Comparison of ENCODE assay signal across 16 cellular contexts in genomic region chr4:104500452-104500851, GRCh38. TPM values are rescaled to one million over a fixed set of nuclear protein-coding genes. Genes with fewer than 3 reads are reported as not detected.
DNase-seq lines count a peak whose midpoint lies in the region; ATAC-seq, FAIRE-seq and TF ChIP-seq lines count a peak whose summit lies in the region.
"Had no signal": no experiment of that assay in that cellular context is flagged by ENCODE, and none has a peak within 500 bp of the region (broad histone marks: within the 10 kb centered on the region; RNA-seq: fewer than 3 reads in every experiment).

No MANE protein-coding gene starts in this region.

- SMC1A ChIA-PET in GM12878 (lab: Charles Lee; ENCODE audit: uncharacterized antibody, unreplicated experiment) = interaction anchor here (0.9 to 6.6 kb wide), 7 partner anchors 10 to 106 kb away, joined by 3 to 47 read pairs (median 4); no protein-coding TSS in a partner anchor

- no peak overlapping the region for H3K4me2 ChIP-seq in GM12878 (ENCODE audit: control insufficient read depth, insufficient read depth)
- H3K4me2 ChIP-seq: smooth muscle cell had no signal

- peaks cover 1% of the 10 kb centered on the region; the same call in 1 of the 2 replicates for H3K79me2 ChIP-seq in GM12878 (ENCODE audit: control insufficient read depth, insufficient read depth, low read length)

- DNase-seq in GM12878 (ENCODE audit: low read depth, low spot score) (no peak), lower lobe of right lung (peak; percentile 37), cerebellar cortex (ENCODE audit: low spot score) (no peak), DMS79 treated with DMSO at 0.1 percent for 48 hours (lab: John Stamatoyannopoulos, UW) (no peak)
- no peak for DNase-seq in stimulated activated CD4-positive, alpha-beta T cell treated with anti-CD3 and anti-CD28 coated beads, Interleukin-2, amount 100 ng/mL, for 48 hours
- DNase-seq: activated CD8-positive, alpha-beta memory T cell treated with anti-CD3 and anti-CD28 coated beads, Interleukin-2, amount 50 U/mL, for 4 hours; NCI-H1105 treated with DMSO at 0.1 percent for 48 hours; NCI-H2171; T-helper 2 cell had no signal

- POLR2A ChIA-PET in GM12878 (lab: Charles Lee) = no interaction called here

- peak overlapping the region; percentile 42; the same call in 1 of the 2 replicates for H2AFZ ChIP-seq in GM12878 (ENCODE audit: control insufficient read depth, low read depth, low read length)

- no peak for TF ChIP-seq POLR2A in GM12878 (IDR thresholded peaks at IDR 0.05; ENCODE audit: low read depth, low read length)

- 59% methylated on average over 5 of the region's 5 CpGs for WGBS in GM12878 (ENCODE audit: insufficient coverage, insufficient replicate concordance, low lambda C conversion rate, missing lambda C conversion rate)

- H4K20me1 ChIP-seq in GM12878 (ENCODE audit: control insufficient read depth, insufficient read depth) = no peaks in the 10 kb centered on the region

- TF ChIP-seq CTCF in GM12878 (IDR thresholded peaks at IDR 0.05 in 2 of 3, conservative IDR thresholded peaks at IDR 0.05 in 1 of 3; ENCODE audit: control insufficient read depth in 2 of 3, extremely low read depth in 1 of 3, insufficient read depth in 1 of 3, low read depth in 3 of 3, low read length in 3 of 3) (no peak), lower lobe of right lung (IDR thresholded peaks at IDR 0.05) (no peak)

- H3K9ac ChIP-seq in GM12878 (ENCODE audit: control insufficient read depth, insufficient read depth, low read length) (no peak overlapping the region), subcutaneous abdominal adipose tissue (ENCODE audit: low read length in 5 of 5) (no peak overlapping the region)

- no TSS peak for BruUV-seq in GM12878 (replicated peaks; lab: Mats Ljungman, UMichigan)

- no peaks in the 10 kb centered on the region for H3K4me1 ChIP-seq in GM12878 (ENCODE audit: control insufficient read depth, insufficient read depth, low read length)
- peaks cover 3% of the 10 kb centered on the region for H3K4me1 ChIP-seq in lower lobe of right lung
- H3K4me1 ChIP-seq in subcutaneous abdominal adipose tissue (ENCODE audit: control insufficient read depth in 5 of 5, insufficient read depth in 5 of 5, low read length in 5 of 5) = peaks cover 0 to 22% (median 2%) of the 10 kb centered on the region in 5 donors
- H3K4me1 ChIP-seq: upper lobe of left lung had no signal

- H3K36me3 ChIP-seq in GM12878 (ENCODE audit: control insufficient read depth in 2 of 2, insufficient read depth in 2 of 2, low read length in 1 of 2) (no peaks in the 10 kb centered on the region), lower lobe of right lung (no peaks in the 10 kb centered on the region), subcutaneous abdominal adipose tissue (ENCODE audit: control insufficient read depth in 5 of 5, insufficient read depth in 5 of 5, low read length in 5 of 5) (no peaks in the 10 kb centered on the region)
- H3K36me3 ChIP-seq: upper lobe of left lung had no signal

- no peak for TF ChIP-seq RAD21 in GM12878 (IDR thresholded peaks at IDR 0.05; ENCODE audit: insufficient read depth, low read depth, low read length)

- no peak overlapping the region for H3K4me3 ChIP-seq in GM12878
- H3K4me3 ChIP-seq in lower lobe of right lung = no peak overlapping the region
- H3K4me3 ChIP-seq in subcutaneous abdominal adipose tissue (ENCODE audit: low read depth in 1 of 5, low read length in 5 of 5) = no peak overlapping the region
- H3K4me3 ChIP-seq: smooth muscle cell, upper lobe of left lung had no signal

- in situ Hi-C loops in GM12878 (cut with MboI) = no loop called here

- ATAC-seq in HG02870 (IDR thresholded peaks at IDR 0.05; ENCODE audit: unreplicated experiment) = peak; percentile 71
- ATAC-seq in GM12878 = peak; percentile 27; the same call in 1 of the 3 replicates
- peak; percentile 59 to 74 for ATAC-seq in lower lobe of right lung
- no peak for ATAC-seq in GM19023 (IDR thresholded peaks at IDR 0.05; ENCODE audit: unreplicated experiment)
- ATAC-seq: activated CD4-positive, CD25-positive, alpha-beta regulatory T cell treated with anti-CD3 and anti-CD28 coated beads, Interleukin-2, amount 50 U/mL, for 24 hours had no signal

- H3K9me3 ChIP-seq in GM12878 (replicated peaks; ENCODE audit: control insufficient read depth, insufficient read depth, low read length) = no peaks in the 10 kb centered on the region
- no peaks in the 10 kb centered on the region for H3K9me3 ChIP-seq in lower lobe of right lung
- H3K9me3 ChIP-seq in subcutaneous abdominal adipose tissue (ENCODE audit: control insufficient read depth in 5 of 5, low read length in 5 of 5) = no peaks in the 10 kb centered on the region
- H3K9me3 ChIP-seq: upper lobe of left lung had no signal

- TF ChIP-seq EP300 in GM12878 (IDR thresholded peaks at IDR 0.05; ENCODE audit: borderline replicate concordance in 1 of 2, control insufficient read depth in 1 of 2, low read depth in 2 of 2, low read length in 2 of 2) = no peak

- peak; percentile 80 for FAIRE-seq in GM12878 (lab: Jason Lieb, UNC)

- CTCF ChIA-PET in GM12878 (lab: Yijun Ruan, JAX) = interaction anchor here (0.7 to 1.7 kb wide), 3 partner anchors 10 to 31 kb away, joined by 3 to 4 read pairs (median 4); no protein-coding TSS in a partner anchor

- RAD21 ChIA-PET in GM12878 (lab: Charles Lee; ENCODE audit: unreplicated experiment) = interaction anchor here (0.9 to 1.7 kb wide), 2 partner anchors 9 to 12 kb away, joined by 3 read pairs; no protein-coding TSS in a partner anchor

- intact Hi-C loops in GM12878 (cut with micrococcal nuclease; ENCODE audit: unreplicated experiment) (no loop called here), lower lobe of right lung (cut with DNase I) (no loop called here)

- no peak overlapping the region for H3K27ac ChIP-seq in GM12878 (ENCODE audit: control insufficient read depth, insufficient read depth)
- H3K27ac ChIP-seq in lower lobe of right lung = no peak overlapping the region
- peak overlapping the region; percentile 51 for H3K27ac ChIP-seq in subcutaneous abdominal adipose tissue (ENCODE audit: low read depth, low read length)
- H3K27ac ChIP-seq: upper lobe of left lung had no signal

- no peaks in the 10 kb centered on the region for H3K27me3 ChIP-seq in GM12878 (replicated peaks in 1 of 2; ENCODE audit: control insufficient read depth in 2 of 2, insufficient read depth in 2 of 2, low read length in 1 of 2)
- peaks cover 7% of the 10 kb centered on the region for H3K27me3 ChIP-seq in lower lobe of right lung (ENCODE audit: low read depth)
- peaks cover 0 to 13% (median 6%) of the 10 kb centered on the region in 5 donors for H3K27me3 ChIP-seq in subcutaneous abdominal adipose tissue (ENCODE audit: control insufficient read depth in 5 of 5, insufficient read depth in 4 of 5, low read length in 5 of 5)
- H3K27me3 ChIP-seq: upper lobe of left lung had no signal

TF ChIP-seq in GM12878, 131 proteins besides CTCF, POLR2A, EP300 and RAD21:
- no peak for TF ChIP-seq KAT2A (conservative IDR thresholded peaks at IDR 0.05; ENCODE audit: control insufficient read depth, low read depth, low read length)
- TF ChIP-seq YY1 (IDR thresholded peaks at IDR 0.05; ENCODE audit: low read depth, low read length) = 0 out of 2 replicates have a peak, but pooled peaks have one; percentile 46

RNA-seq across cellular contexts. Expression of gene CXXC4, which starts 5.8 kb away (rescaled TPM):
- 16.2 and 18.9 TPM in 2 replicates for total RNA-seq in GM12878 (2013; cell fraction: nucleolus; rRNA removed)
- total RNA-seq in GM12878 (2014; rRNA removed) (7.4 and 9.8 TPM in 2 replicates), GM12878 (2014; rRNA removed; fragmentation: Illumina TruSeq; extraction: Trizol) (10.8 and 12.1 TPM in 2 replicates), GM12878 (2021) (11.1 and 12.0 TPM in 2 replicates), lower lobe of right lung (1.9 TPM)
- 1.3 TPM for polyA plus RNA-seq in GM12878 (2011; ENCODE audit: low read depth)
- polyA plus RNA-seq in GM12878 (2011; rRNA removed) (8.2 and 11.1 TPM in 2 replicates), GM12878 (2014; fragmentation: Illumina TruSeq; extraction: Trizol) (10.8 and 13.2 TPM in 2 replicates), GM12878 (2014; fragmentation: Nextera tagmentation; extraction: Ambion mirVana) (10 to 100 TPM in 1 of 2 experiments, 1 to 10 TPM in 1; 4.2 to 17.0 TPM), GM12878 (2014; rRNA removed) (6.1 and 6.2 TPM in 2 replicates), GM12878 (2016; fragmentation: Nextera tagmentation; extraction: Ambion mirVana) (1 to 10 TPM; 6.4 to 7.4 TPM)
- polyA plus RNA-seq in GM12878 (2011; cell fraction: cytosol; rRNA removed) = 2.6 and 2.9 TPM in 2 replicates
- polyA plus RNA-seq in GM12878 (2011; cell fraction: nucleus; rRNA removed) = 10.5 and 11.0 TPM in 2 replicates
- 2.8 and 3.5 TPM in 2 replicates for polyA plus RNA-seq in GM12878 (2012)
- polyA minus RNA-seq in GM12878 (2011; rRNA and poly(A)+ RNA removed) = 6.9 and 8.4 TPM in 2 replicates
- polyA minus RNA-seq in GM12878 (2011; cell fraction: cytosol; rRNA and poly(A)+ RNA removed) = 4.3 and 4.8 TPM in 2 replicates
- 7.5 and 14.7 TPM in 2 replicates for polyA minus RNA-seq in GM12878 (2011; cell fraction: nucleus; rRNA and poly(A)+ RNA removed)
- polyA plus RNA-seq: BJ had no signal
